22 cellular contexts compared by ENCODE assay signal in genomic region chr15:75868019-75868418, GRCh38.
"Had no signal": no experiment of that assay in that cellular context is flagged by ENCODE, and none has a peak within 500 bp of the region (broad histone marks: within the 10 kb centered on the region; RNA-seq: fewer than 3 reads in every experiment).

No MANE protein-coding gene starts in this region.

- H3K4me3 ChIP-seq: hepatocyte, left ventricle myocardium inferior, sigmoid colon, smooth muscle cell, tibial nerve had no signal

- H3K9me3 Mint-ChIP-seq: activated naive CD8-positive, alpha-beta T cell treated with anti-CD3 and anti-CD28 coated beads for 36 hours; activated T-cell treated with anti-CD3 and anti-CD28 coated beads, Interleukin-2, amount 50 U/mL, for 4 hours; central memory CD8-positive, alpha-beta T cell; mesothelial cell of epicardium; natural killer cell; stimulated activated naive CD8-positive, alpha-beta T cell treated with anti-CD3 and anti-CD28 coated beads, Interleukin-15, amount 100 ng/mL, for 72 hours had no signal

- H3K27ac ChIP-seq: foreskin keratinocyte, hepatocyte, left ventricle myocardium inferior, sigmoid colon, tibial nerve had no signal

- H3K4me2 ChIP-seq: hepatocyte, smooth muscle cell had no signal

- ATAC-seq: activated T-cell treated with anti-CD3 and anti-CD28 coated beads, Interleukin-2, amount 50 U/mL, for 4 hours; foreskin keratinocyte; natural killer cell; stimulated activated naive CD8-positive, alpha-beta T cell treated with anti-CD3 and anti-CD28 coated beads, Interleukin-15, amount 100 ng/mL, for 72 hours had no signal

- H3K4me3 Mint-ChIP-seq: activated naive CD8-positive, alpha-beta T cell treated with anti-CD3 and anti-CD28 coated beads for 36 hours; activated T-cell treated with anti-CD3 and anti-CD28 coated beads, Interleukin-2, amount 50 U/mL, for 4 hours; central memory CD8-positive, alpha-beta T cell; mesothelial cell of epicardium; natural killer cell; stimulated activated naive CD8-positive, alpha-beta T cell treated with anti-CD3 and anti-CD28 coated beads, Interleukin-15, amount 100 ng/mL, for 72 hours had no signal

- H3K9me3 ChIP-seq: left ventricle myocardium inferior, sigmoid colon, tibial nerve had no signal

- H3K27me3 Mint-ChIP-seq: activated naive CD8-positive, alpha-beta T cell treated with anti-CD3 and anti-CD28 coated beads for 36 hours; central memory CD8-positive, alpha-beta T cell; progenitor cell of endocrine pancreas; stimulated activated naive CD8-positive, alpha-beta T cell treated with anti-CD3 and anti-CD28 coated beads, Interleukin-15, amount 100 ng/mL, for 72 hours had no signal

- H3K27me3 ChIP-seq: foreskin keratinocyte, hepatocyte, sigmoid colon, tibial nerve had no signal

- DNase-seq: activated CD4-positive, alpha-beta T cell treated with anti-CD3 and anti-CD28 coated beads for 4 hours; activated CD4-positive, alpha-beta T cell treated with anti-CD3 and anti-CD28 coated beads, Interleukin-2, amount 50 U/mL, for 48 hours; activated CD4-positive, CD25-positive, alpha-beta regulatory T cell; activated CD8-positive, alpha-beta memory T cell treated with anti-CD3 and anti-CD28 coated beads, Interleukin-2, amount 50 U/mL, for 48 hours; activated naive CD4-positive, alpha-beta T cell treated with Interleukin-2 at 50 U/mL for 16 hours; activated naive CD8-positive, alpha-beta T cell treated with anti-CD3 and anti-CD28 coated beads for 36 hours; activated T-cell treated with anti-CD3 and anti-CD28 coated beads, Interleukin-2, amount 50 U/mL, for 4 hours; effector memory CD4-positive, alpha-beta T cell; foreskin keratinocyte; left ventricle myocardium inferior; natural killer cell; retina; sigmoid colon; stimulated activated CD4-positive, alpha-beta T cell treated with anti-CD3 and anti-CD28 coated beads, Interleukin-15, amount 100 ng/mL, for 24 hours; stimulated activated CD8-positive, alpha-beta memory T cell treated with anti-CD3 and anti-CD28 coated beads, Interleukin-4, amount 100 ng/mL, for 48 hours; stimulated activated naive CD8-positive, alpha-beta T cell treated with anti-CD3 and anti-CD28 coated beads, Interleukin-15, amount 100 ng/mL, for 72 hours had no signal

- H3K4me1 ChIP-seq: foreskin keratinocyte had no signal

- H3K27ac Mint-ChIP-seq: activated naive CD8-positive, alpha-beta T cell treated with anti-CD3 and anti-CD28 coated beads for 36 hours; mesothelial cell of epicardium; stimulated activated naive CD8-positive, alpha-beta T cell treated with anti-CD3 and anti-CD28 coated beads, Interleukin-15, amount 100 ng/mL, for 72 hours had no signal

- H2AFZ ChIP-seq: hepatocyte had no signal
